10 cellular contexts compared by ENCODE assay signal in the genomic region with DNA sequence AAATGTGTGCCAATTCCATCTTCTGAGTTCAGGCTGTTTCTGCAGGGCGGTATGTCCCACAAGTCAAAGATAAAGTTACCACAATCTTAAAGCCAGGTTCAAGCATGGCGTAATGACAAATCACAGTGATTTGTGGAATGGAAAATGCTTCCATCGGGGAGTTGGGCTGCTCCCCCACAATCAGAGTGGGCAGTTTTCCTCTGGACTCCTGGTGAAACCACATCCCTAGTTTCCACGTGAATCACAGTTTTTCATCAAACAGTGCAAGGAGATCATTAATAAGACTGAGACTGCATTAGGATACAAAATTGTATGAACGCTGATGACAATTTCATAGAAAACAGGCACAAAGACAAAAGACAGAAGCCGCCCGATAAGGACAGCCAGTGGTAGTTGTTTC. TPM values are rescaled to one million over a fixed set of nuclear protein-coding genes. Genes with fewer than 3 reads are reported as not detected.
A peak's percentile ranks its signal among the peaks of the same experiment; 100 is the strongest.
DNase-seq lines count a peak whose midpoint lies in the region; ATAC-seq and TF ChIP-seq lines count a peak whose summit lies in the region.
"Had no signal": no experiment of that assay in that cellular context is flagged by ENCODE, and none has a peak within 500 bp of the region (broad histone marks: within the 10 kb centered on the region; RNA-seq: fewer than 3 reads in every experiment).

No MANE protein-coding gene starts in this region.

- peak overlapping the region; percentile 97 for H3K4me2 ChIP-seq in smooth muscle cell

- peak overlapping the region; percentile 82 to 91 for H3K27ac Mint-ChIP-seq in T-cell

- ATAC-seq in T-cell (replicated peaks in 1 of 4), result no peak
- ATAC-seq in GM19455 (IDR thresholded peaks at IDR 0.05; ENCODE audit: unreplicated experiment), result no peak

- peaks cover 35% of the 10 kb centered on the region for H3K4me1 ChIP-seq in smooth muscle cell (ENCODE audit: low read depth)

- peak; percentile 13 for DNase-seq in ELR (ENCODE audit: low read depth)
- no peak for DNase-seq in T-cell
- peak; percentile 80 for DNase-seq in fibroblast of the aortic adventitia (ENCODE audit: low read depth)
- DNase-seq in smooth muscle cell (lab: John Stamatoyannopoulos, UW; ENCODE audit: unreplicated experiment), result no peak
- no peak for DNase-seq in activated effector memory CD4-positive, alpha-beta T cell treated with anti-CD3 and anti-CD28 coated beads, Interleukin-2, amount 50 U/mL, for 16 hours
- no peak for DNase-seq in germinal center (ENCODE audit: low spot score)
- no peak for DNase-seq in activated CD8-positive, alpha-beta memory T cell treated with anti-CD3 and anti-CD28 coated beads, Interleukin-2, amount 50 U/mL, for 48 hours
- DNase-seq: NCI-H524; stimulated activated CD4-positive, alpha-beta T cell treated with anti-CD3 and anti-CD28 coated beads, Interleukin-15, amount 100 ng/mL, for 24 hours had no signal

- H3F3A ChIP-seq in smooth muscle cell (ENCODE audit: low read depth), result peaks cover 25% of the 10 kb centered on the region

- no peak overlapping the region for H2AFZ ChIP-seq in smooth muscle cell (ENCODE audit: low read depth)

- peaks cover 65% of the 10 kb centered on the region for H4K20me1 ChIP-seq in smooth muscle cell (ENCODE audit: low read depth)

- H3K4me3 ChIP-seq in fibroblast of the aortic adventitia (ENCODE audit: low read depth, low read length), result no peak overlapping the region
- no peak overlapping the region for H3K4me3 ChIP-seq in smooth muscle cell

- no peaks in the 10 kb centered on the region for H3K27me3 ChIP-seq in smooth muscle cell (ENCODE audit: low read depth)

- H3K79me2 ChIP-seq in smooth muscle cell (ENCODE audit: low read depth), result peaks cover 50% of the 10 kb centered on the region

- CTCF ChIA-PET in T-cell (lab: Charles Lee), result interaction anchor here (0.5 to 2.0 kb wide), 7 partner anchors 11 to 270 kb away, joined by 3 to 10 read pairs (median 5); no protein-coding TSS in a partner anchor

- no peaks in the 10 kb centered on the region for H3K9me3 ChIP-seq in smooth muscle cell (replicated peaks; ENCODE audit: low read depth)

- no peak overlapping the region for H3K9ac ChIP-seq in smooth muscle cell (ENCODE audit: low read depth)

- H3K4me3 Mint-ChIP-seq in T-cell, result peak overlapping the region; percentile 65 to 90 (median 74)

- H3K9me3 Mint-ChIP-seq in T-cell, result no peaks in the 10 kb centered on the region

- no peak for TF ChIP-seq CTCF in fibroblast of the aortic adventitia (IDR thresholded peaks at IDR 0.05; ENCODE audit: insufficient read depth, low read length)
- no peak for TF ChIP-seq CTCF in smooth muscle cell (IDR thresholded peaks at IDR 0.05; ENCODE audit: borderline replicate concordance, insufficient read depth, poor library complexity, severe bottlenecking)

- POLR2A ChIA-PET in T-cell (lab: Charles Lee), result interaction anchor here (0.5 to 2.3 kb wide), 9 partner anchors 9 to 105 kb away, joined by 3 to 15 read pairs (median 5); no protein-coding TSS in a partner anchor

- WGBS in smooth muscle cell (ENCODE audit: low lambda C conversion rate), result 44% methylated on average over 7 of the region's 7 CpGs

- no peaks in the 10 kb centered on the region for H3K36me3 ChIP-seq in smooth muscle cell (ENCODE audit: low read depth)

- peaks cover 68 to 76% (median 69%) of the 10 kb centered on the region in 3 donors for H3K4me1 Mint-ChIP-seq in T-cell

- H3K27me3 Mint-ChIP-seq in T-cell, result no peaks in the 10 kb centered on the region

- peaks cover 14% of the 10 kb centered on the region for H3K36me3 Mint-ChIP-seq in T-cell

- H3K27ac ChIP-seq in smooth muscle cell (ENCODE audit: low read depth), result peak overlapping the region; percentile 21

RNA-seq across cellular contexts. Expression of gene LITAF, which starts 3.5 kb away (rescaled TPM):
- total RNA-seq in T-cell (100 to 1,000 TPM; 150 to 256 (median 161) TPM), fibroblast of the aortic adventitia (ENCODE audit: low replicate concordance) (13.9 and 44.6 TPM in 2 replicates), smooth muscle cell (40.4 and 77.9 TPM in 2 replicates)
- polyA plus RNA-seq in smooth muscle cell, result 72.6 and 98.0 TPM in 2 replicates

Comparison
In these comparisons a context has a peak if more than half of its experiments do, and no peak if none do; other contexts are left out.
1. DNase-seq: peak in ELR (single experiment) and fibroblast of the aortic adventitia (single experiment); none in T-cell (0 of 34), smooth muscle cell (single experiment), activated effector memory CD4-positive, alpha-beta T cell treated with anti-CD3 and anti-CD28 coated beads, Interleukin-2, amount 50 U/mL, for 16 hours (single experiment), germinal center (single experiment) and activated CD8-positive, alpha-beta memory T cell treated with anti-CD3 and anti-CD28 coated beads, Interleukin-2, amount 50 U/mL, for 48 hours (single experiment).